Comparison of ENCODE assay signal across 20 cellular contexts in the genomic region with DNA sequence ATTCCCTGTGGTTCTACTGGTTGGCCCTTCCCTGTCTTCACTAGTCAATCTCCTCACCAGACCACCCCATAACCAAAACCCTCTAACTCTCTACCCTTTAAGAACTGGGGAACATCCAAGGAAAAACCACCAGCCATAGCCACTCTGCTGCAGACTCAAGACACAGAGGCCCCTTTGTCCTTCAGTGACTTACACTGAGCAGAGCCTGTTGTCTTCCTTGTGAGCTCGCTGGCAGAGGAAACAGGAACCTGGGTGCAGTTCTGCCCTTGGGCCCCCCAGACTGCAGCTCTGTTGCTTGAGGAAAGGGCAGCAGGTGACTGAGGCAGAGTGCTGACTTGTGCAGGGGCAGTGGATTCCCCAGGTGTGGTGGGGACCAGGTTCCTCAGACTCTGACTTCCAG. TPM values are rescaled to one million over a fixed set of nuclear protein-coding genes. Genes with fewer than 3 reads are reported as not detected.
DNase-seq lines count a peak whose midpoint lies in the region; ATAC-seq and TF ChIP-seq lines count a peak whose summit lies in the region.
"Had no signal": no experiment of that assay in that cellular context is flagged by ENCODE, and none has a peak within 500 bp of the region (broad histone marks: within the 10 kb centered on the region; RNA-seq: fewer than 3 reads in every experiment).

No MANE protein-coding gene starts in this region.

- TF ChIP-seq CTCF in HL-60 (IDR thresholded peaks at IDR 0.05; ENCODE audit: insufficient read depth, low read length): no peak

- no peaks in the 10 kb centered on the region for H3K27me3 ChIP-seq in HL-60 (ENCODE audit: insufficient read depth, poor library complexity, severe bottlenecking)
- H3K27me3 ChIP-seq: heart left ventricle had no signal

- DNase-seq in T-helper 2 cell treated with Interferon-gamma antibody and Interleukin-4, amounts not matched to agents 5 μg/mL and 100 μg/mL, for 36 hours (ENCODE audit: low spot score): no peak
- no peak for DNase-seq in T-helper 2 cell
- peak in 1 of 2 experiments; percentile 25 for DNase-seq in HL-60 (ENCODE audit: low read depth in 1 of 2, low spot score in 1 of 2)
- DNase-seq in naive thymus-derived CD8-positive, alpha-beta T cell: no peak
- no peak for DNase-seq in GF-D8 (lab: John Stamatoyannopoulos, UW)
- no peak for DNase-seq in NCI-H510A (lab: John Stamatoyannopoulos, UW)
- no peak for DNase-seq in dedifferentiated amniotic fluid mesenchymal stem cell (ENCODE audit: extremely low spot score)
- DNase-seq: 8988T; H9; heart left ventricle; Karpas-422; NCI-H2171 treated with DMSO at 0.1 percent for 48 hours; NCI-H82; nephron progenitor cell; PC-9; stimulated activated naive CD4-positive, alpha-beta T cell had no signal

- no peaks in the 10 kb centered on the region for H3K27me3 Mint-ChIP-seq in T-helper 2 cell treated with Interferon-gamma antibody and Interleukin-4, amounts not matched to agents 5 μg/mL and 100 μg/mL, for 36 hours (ENCODE audit: low read depth)
- H3K27me3 Mint-ChIP-seq in activated naive CD8-positive, alpha-beta T cell: no peaks in the 10 kb centered on the region
- no peaks in the 10 kb centered on the region for H3K27me3 Mint-ChIP-seq in naive thymus-derived CD8-positive, alpha-beta T cell

- H3K4me3 Mint-ChIP-seq in T-helper 2 cell treated with Interferon-gamma antibody and Interleukin-4, amounts not matched to agents 5 μg/mL and 100 μg/mL, for 36 hours: peak overlapping the region; percentile 3
- peak overlapping the region; percentile 28 for H3K4me3 Mint-ChIP-seq in activated naive CD8-positive, alpha-beta T cell
- peak overlapping the region in 8 of 10 donors; percentile 20 to 77 (median 66) for H3K4me3 Mint-ChIP-seq in naive thymus-derived CD8-positive, alpha-beta T cell
- H3K4me3 Mint-ChIP-seq: H9, nephron progenitor cell had no signal

- no peak for ATAC-seq in naive thymus-derived CD8-positive, alpha-beta T cell
- ATAC-seq: heart left ventricle had no signal

- H3K27ac ChIP-seq in HL-60 (replicated peaks): peak overlapping the region; percentile 11; the same call in 1 of the 2 replicates
- H3K27ac ChIP-seq: C4-2B, PC-9, SK-N-MC had no signal

- H3K9me3 Mint-ChIP-seq in T-helper 2 cell treated with Interferon-gamma antibody and Interleukin-4, amounts not matched to agents 5 μg/mL and 100 μg/mL, for 36 hours: no peaks in the 10 kb centered on the region
- H3K9me3 Mint-ChIP-seq in activated naive CD8-positive, alpha-beta T cell (ENCODE audit: low read depth): no peaks in the 10 kb centered on the region
- no peaks in the 10 kb centered on the region for H3K9me3 Mint-ChIP-seq in naive thymus-derived CD8-positive, alpha-beta T cell
- H3K9me3 Mint-ChIP-seq: H9, nephron progenitor cell had no signal

- no peak overlapping the region for H3K4me3 ChIP-seq in HL-60 (replicated peaks; ENCODE audit: insufficient read depth, low read length)
- H3K4me3 ChIP-seq: heart left ventricle, lung, PC-9, SK-N-MC had no signal

- H3K27ac Mint-ChIP-seq in T-helper 2 cell treated with Interferon-gamma antibody and Interleukin-4, amounts not matched to agents 5 μg/mL and 100 μg/mL, for 36 hours: peak overlapping the region; percentile 55
- H3K27ac Mint-ChIP-seq in activated naive CD8-positive, alpha-beta T cell: peak overlapping the region; percentile 91
- peak overlapping the region; percentile 80 to 92 (median 88) for H3K27ac Mint-ChIP-seq in naive thymus-derived CD8-positive, alpha-beta T cell
- H3K27ac Mint-ChIP-seq: H9, nephron progenitor cell had no signal

- H3K36me3 Mint-ChIP-seq in T-helper 2 cell treated with Interferon-gamma antibody and Interleukin-4, amounts not matched to agents 5 μg/mL and 100 μg/mL, for 36 hours (ENCODE audit: low read depth): peaks cover 86% of the 10 kb centered on the region
- H3K36me3 Mint-ChIP-seq in activated naive CD8-positive, alpha-beta T cell: peaks cover 13% of the 10 kb centered on the region
- peaks cover 4 to 93% (median 36%) of the 10 kb centered on the region in 3 donors for H3K36me3 Mint-ChIP-seq in naive thymus-derived CD8-positive, alpha-beta T cell

- POLR2A ChIA-PET in naive thymus-derived CD8-positive, alpha-beta T cell (lab: Charles Lee): interaction anchor here (0.6 to 10.7 kb wide), 5 partner anchors 8 to 192 kb away, joined by 3 to 121 read pairs (median 4); no protein-coding TSS in a partner anchor

- H3K4me1 Mint-ChIP-seq in T-helper 2 cell treated with Interferon-gamma antibody and Interleukin-4, amounts not matched to agents 5 μg/mL and 100 μg/mL, for 36 hours (ENCODE audit: low read depth): peaks cover 65% of the 10 kb centered on the region
- peaks cover 72% of the 10 kb centered on the region for H3K4me1 Mint-ChIP-seq in activated naive CD8-positive, alpha-beta T cell (ENCODE audit: low read depth)
- peaks cover 34 to 84% (median 83%) of the 10 kb centered on the region in 4 donors for H3K4me1 Mint-ChIP-seq in naive thymus-derived CD8-positive, alpha-beta T cell

RNA-seq across cellular contexts. Expression of gene ZC3HAV1, which starts 30.6 kb away (rescaled TPM):
- 100 to 1,000 TPM; 202 to 214 TPM for total RNA-seq in naive thymus-derived CD8-positive, alpha-beta T cell
- polyA plus RNA-seq in naive thymus-derived CD8-positive, alpha-beta T cell: 100 to 1,000 TPM; 144 to 188 (median 162) TPM

RNA-seq across cellular contexts. Expression of gene ZC3HAV1L, which starts 43.1 kb away (rescaled TPM):
- total RNA-seq in naive thymus-derived CD8-positive, alpha-beta T cell: under 1 TPM; 0.26 to 0.36 TPM
- under 1 TPM in 1 of 3 donors, not detected in 2; 0.23 TPM for polyA plus RNA-seq in naive thymus-derived CD8-positive, alpha-beta T cell
- total RNA-seq: H9 had no signal

Comparison
In these comparisons a context has a peak if more than half of its experiments do, and no peak if none do; other contexts are left out.
1. H3K4me3 Mint-ChIP-seq: peak in every context shown above with its lines; median percentile 66 in naive thymus-derived CD8-positive, alpha-beta T cell; 28 in activated naive CD8-positive, alpha-beta T cell; 3 in T-helper 2 cell treated with Interferon-gamma antibody and Interleukin-4, amounts not matched to agents 5 μg/mL and 100 μg/mL, for 36 hours.